8 cellular contexts compared by ENCODE assay signal in genomic region chr12:114508529-114509129, GRCh38.
DNase-seq lines count a peak whose midpoint lies in the region; ATAC-seq, FAIRE-seq and TF ChIP-seq lines count a peak whose summit lies in the region.

No MANE protein-coding gene starts in this region.

- DNase-seq in ELR (ENCODE audit: low read depth) (peak; percentile 75), RCC 7860 (ENCODE audit: low spot score) (peak; percentile 28), fibroblast of pulmonary artery (ENCODE audit: low read depth) (peak; percentile 86), neuronal stem cell (ENCODE audit: low spot score) (peak; percentile 78), superior temporal gyrus (ENCODE audit: extremely low spot score) (peak; percentile 93)
- DNase-seq in activated T-cell treated with anti-CD3 and anti-CD28 coated beads, Interleukin-2, amount 50 U/mL, for 48 hours, result peak; percentile 64 to 68

- H3K23ac ChIP-seq in neuronal stem cell (ENCODE audit: low read depth, low read length, poor library complexity), result no peak overlapping the region

- H3K4me1 ChIP-seq in neuronal stem cell (ENCODE audit: control insufficient read depth in 2 of 2, insufficient read depth in 1 of 2, low read depth in 1 of 2, low read length in 2 of 2), result no peaks in the 10 kb centered on the region

- H3K9ac ChIP-seq in neuronal stem cell (ENCODE audit: low read depth, low read length, poor library complexity), result no peak overlapping the region

- no peak overlapping the region for H2AK5ac ChIP-seq in neuronal stem cell (ENCODE audit: low read depth, low read length)

- H2BK15ac ChIP-seq in neuronal stem cell (ENCODE audit: low read length), result no peak overlapping the region

- H3K4ac ChIP-seq in neuronal stem cell (ENCODE audit: low read length), result no peak overlapping the region

- no peak overlapping the region for H4K8ac ChIP-seq in neuronal stem cell (ENCODE audit: low read depth, low read length)

- no peak overlapping the region for H2BK120ac ChIP-seq in neuronal stem cell (ENCODE audit: low read depth, low read length)

- H3K14ac ChIP-seq in neuronal stem cell (ENCODE audit: low read length), result no peak overlapping the region

- no peak overlapping the region for H2BK5ac ChIP-seq in neuronal stem cell (ENCODE audit: low read length)

- H3K4me2 ChIP-seq in neuronal stem cell (ENCODE audit: insufficient read depth, low read length, poor library complexity, severe bottlenecking), result no peak overlapping the region

- H2AFZ ChIP-seq in neuronal stem cell (ENCODE audit: low read length), result no peak overlapping the region

- H3K36me3 ChIP-seq in neuronal stem cell (replicated peaks in 1 of 2; ENCODE audit: control insufficient read depth in 2 of 2, insufficient read depth in 2 of 2, low read length in 2 of 2), result no peaks in the 10 kb centered on the region

- FAIRE-seq in RCC 7860 (lab: Jason Lieb, UNC), result no peak

- H3K79me1 ChIP-seq in neuronal stem cell (ENCODE audit: low read depth, low read length), result no peaks in the 10 kb centered on the region

- H3K18ac ChIP-seq in neuronal stem cell (ENCODE audit: low read length), result no peak overlapping the region

- no peaks in the 10 kb centered on the region for H3K9me3 ChIP-seq in neuronal stem cell (replicated peaks in 1 of 2; ENCODE audit: control insufficient read depth in 2 of 2, insufficient read depth in 1 of 2, low read depth in 1 of 2, low read length in 2 of 2)

- H3K27me3 ChIP-seq in neuronal stem cell (ENCODE audit: control insufficient read depth in 3 of 3, insufficient read depth in 3 of 3, low read depth in 1 of 3, low read length in 3 of 3), result peaks cover 0 to 2% (median 0%) of the 10 kb centered on the region in 3 experiments

- no CpG with 5 or more reads among the region's 8 CpGs for WGBS in neuronal stem cell (ENCODE audit: extremely low coverage in 2 of 2, insufficient read length in 2 of 2, insufficient replicate concordance in 1 of 2), 2 donors

- no peak for ATAC-seq in GM18517 (IDR thresholded peaks at IDR 0.05; ENCODE audit: unreplicated experiment)

- no peak for TF ChIP-seq EP300 in Ishikawa (IDR thresholded peaks at IDR 0.05; ENCODE audit: borderline replicate concordance)

- peak; percentile 77 for TF ChIP-seq RAD21 in Ishikawa (IDR thresholded peaks at IDR 0.05; ENCODE audit: low read depth)

- H4K91ac ChIP-seq in neuronal stem cell (ENCODE audit: low read depth, low read length, poor library complexity), result no peak overlapping the region

- no peak overlapping the region for H2BK12ac ChIP-seq in neuronal stem cell (ENCODE audit: low read length)

- H3K27ac ChIP-seq in neuronal stem cell (replicated peaks; ENCODE audit: low read length), result no peak overlapping the region

- TF ChIP-seq CTCF in fibroblast of pulmonary artery (IDR thresholded peaks at IDR 0.05; ENCODE audit: low read length, missing control alignments), result peak; percentile 79

- H3K4me3 ChIP-seq in fibroblast of pulmonary artery (replicated peaks; ENCODE audit: low read depth, low read length), result no peak overlapping the region
- H3K4me3 ChIP-seq in neuronal stem cell (ENCODE audit: low read length in 2 of 2), result no peak overlapping the region

TF ChIP-seq in Ishikawa, 13 proteins besides CTCF, POLR2A, EP300 and RAD21:
- TF ChIP-seq EGR1 (IDR thresholded peaks at IDR 0.05), result no peak
- no peak for TF ChIP-seq ZBTB7A (IDR thresholded peaks at IDR 0.05; ENCODE audit: low read depth)
- no peak for TF ChIP-seq NFIC (IDR thresholded peaks at IDR 0.05)
- TF ChIP-seq FOXM1 (IDR thresholded peaks at IDR 0.05; ENCODE audit: borderline replicate concordance, low read depth), result no peak
- no peak for TF ChIP-seq TCF12 (IDR thresholded peaks at IDR 0.05; ENCODE audit: low read depth)
- no peak for TF ChIP-seq CEBPB (IDR thresholded peaks at IDR 0.05)

Comparison
In these comparisons a context has a peak if more than half of its experiments do, and no peak if none do; other contexts are left out.
1. DNase-seq: peak in every context shown above with its lines; median percentile 93 in superior temporal gyrus; 86 in fibroblast of pulmonary artery; 78 in neuronal stem cell; 75 in ELR; 66 in activated T-cell treated with anti-CD3 and anti-CD28 coated beads, Interleukin-2, amount 50 U/mL, for 48 hours; 28 in RCC 7860.